Comparison of ENCODE assay signal across 14 cellular contexts in genomic region chr6:36757206-36757605, GRCh38. TPM values are rescaled to one million over a fixed set of nuclear protein-coding genes. Genes with fewer than 3 reads are reported as not detected.
A peak's percentile ranks its signal among the peaks of the same experiment; 100 is the strongest.
DNase-seq lines count a peak whose midpoint lies in the region; ATAC-seq, FAIRE-seq and TF ChIP-seq lines count a peak whose summit lies in the region.
"Had no signal": no experiment of that assay in that cellular context is flagged by ENCODE, and none has a peak within 500 bp of the region (broad histone marks: within the 10 kb centered on the region; RNA-seq: fewer than 3 reads in every experiment).

No MANE protein-coding gene starts in this region.

- TF ChIP-seq EP300 in SK-N-SH (IDR thresholded peaks at IDR 0.05; ENCODE audit: borderline replicate concordance in 1 of 2, low read depth in 1 of 2, low read length in 1 of 2) = no peak

- H3K4me1 Mint-ChIP-seq in Calu3 (ENCODE audit: low read depth, unreplicated experiment) (peaks cover 70% of the 10 kb centered on the region), glutamatergic neuron (ENCODE audit: low read depth, unreplicated experiment) (peaks cover 9% of the 10 kb centered on the region)

- no peak overlapping the region for H3K4me3 ChIP-seq in SK-N-SH (ENCODE audit: low read depth in 2 of 2, low read length in 1 of 2)
- H3K4me3 ChIP-seq: prostate gland had no signal

- TF ChIP-seq RAD21 in SK-N-SH (IDR thresholded peaks at IDR 0.05; ENCODE audit: low read length) = no peak

- H3K79me2 ChIP-seq in SK-N-SH (ENCODE audit: insufficient read depth) = no peaks in the 10 kb centered on the region

- H3K4me3 Mint-ChIP-seq in Calu3 (ENCODE audit: low read depth, unreplicated experiment) = no peak overlapping the region
- no peak overlapping the region for H3K4me3 Mint-ChIP-seq in glutamatergic neuron (ENCODE audit: unreplicated experiment)

- H3K36me3 Mint-ChIP-seq in Calu3 (ENCODE audit: insufficient read depth, unreplicated experiment) (no peaks in the 10 kb centered on the region), glutamatergic neuron (ENCODE audit: unreplicated experiment) (no peaks in the 10 kb centered on the region)
- H3K36me3 Mint-ChIP-seq: activated naive CD8-positive, alpha-beta T cell treated with anti-CD3 and anti-CD28 coated beads, Interleukin-2, amount 10 ng/mL, durations not matched to agents 7 days and 5 days had no signal

- DNase-seq in Calu3 (no peak), GM19239 (ENCODE audit: insufficient read length, low spot score) (peak; percentile 38), T-helper 22 cell (ENCODE audit: low read depth) (peak; percentile 21), glutamatergic neuron (no peak), NCI-H748 (lab: John Stamatoyannopoulos, UW; ENCODE audit: unreplicated experiment) (no peak), omental fat pad (ENCODE audit: low spot score) (no peak), mesenteric fat pad (ENCODE audit: low spot score) (no peak), SK-N-SH (no peak)
- DNase-seq: activated naive CD8-positive, alpha-beta T cell treated with anti-CD3 and anti-CD28 coated beads, Interleukin-2, amount 10 ng/mL, durations not matched to agents 7 days and 5 days; DMS 273 treated with DMSO at 0.1 percent for 48 hours; NCI-H1930 had no signal

- CTCF ChIA-PET in Calu3 (lab: Charles Lee) = interaction anchor here (1.0 kb wide), 1 partner anchor 142 kb away, joined by 3 read pairs; no protein-coding TSS in a partner anchor
- CTCF ChIA-PET in SK-N-SH (lab: Yijun Ruan, JAX) = interaction anchor here (0.7 to 10.9 kb wide), 5 partner anchors 8 to 140 kb away, joined by 3 to 111 read pairs (median 21); no protein-coding TSS in a partner anchor

- no peak for ATAC-seq in omental fat pad (ENCODE audit: low FRiP score)
- ATAC-seq: esophagus mucosa had no signal

- no peaks in the 10 kb centered on the region for H3K36me3 ChIP-seq in SK-N-SH (replicated peaks in 1 of 2; ENCODE audit: control insufficient read depth in 1 of 2, insufficient read depth in 2 of 2, low read length in 1 of 2)
- H3K36me3 ChIP-seq: prostate gland had no signal

- no peaks in the 10 kb centered on the region for H3K9me3 ChIP-seq in SK-N-SH
- H3K9me3 ChIP-seq: prostate gland had no signal

- no TSS peak for BruUV-seq in Calu3 (replicated peaks; lab: Mats Ljungman, UMichigan)

- peak overlapping the region; percentile 24 for H3K27ac Mint-ChIP-seq in Calu3 (ENCODE audit: unreplicated experiment)
- H3K27ac Mint-ChIP-seq in glutamatergic neuron (ENCODE audit: unreplicated experiment) = peak overlapping the region; percentile 6

- POLR2A ChIA-PET in SK-N-SH (lab: Yijun Ruan, JAX) = no interaction called here

- H3K27ac ChIP-seq in SK-N-SH (ENCODE audit: low read depth in 2 of 2, low read length in 1 of 2) = no peak overlapping the region
- H3K27ac ChIP-seq: prostate gland had no signal

- H4K20me1 ChIP-seq in SK-N-SH (ENCODE audit: insufficient read depth) = no peaks in the 10 kb centered on the region

- no peak for TF ChIP-seq CTCF in Calu3 (IDR thresholded peaks at IDR 0.05; ENCODE audit: unreplicated experiment)
- TF ChIP-seq CTCF in glutamatergic neuron (IDR thresholded peaks at IDR 0.05; ENCODE audit: partially characterized antibody, unreplicated experiment) = no peak
- no peak for TF ChIP-seq CTCF in omental fat pad (IDR thresholded peaks at IDR 0.05)
- no peak for TF ChIP-seq CTCF in SK-N-SH (IDR thresholded peaks at IDR 0.05)

- no peak overlapping the region for H3K4me2 ChIP-seq in SK-N-SH

- no peak overlapping the region for H3K9ac ChIP-seq in SK-N-SH

- H3K27me3 Mint-ChIP-seq in Calu3 (ENCODE audit: unreplicated experiment) = no peaks in the 10 kb centered on the region
- no peaks in the 10 kb centered on the region for H3K27me3 Mint-ChIP-seq in glutamatergic neuron (ENCODE audit: unreplicated experiment)
- H3K27me3 Mint-ChIP-seq: activated naive CD8-positive, alpha-beta T cell treated with anti-CD3 and anti-CD28 coated beads, Interleukin-2, amount 10 ng/mL, durations not matched to agents 7 days and 5 days had no signal

- intact Hi-C loops in Calu3 (cut with micrococcal nuclease; ENCODE audit: unreplicated experiment) = no loop called here

- H3K9me3 Mint-ChIP-seq in Calu3 (ENCODE audit: low read depth, unreplicated experiment) = no peaks in the 10 kb centered on the region
- no peaks in the 10 kb centered on the region for H3K9me3 Mint-ChIP-seq in glutamatergic neuron (ENCODE audit: unreplicated experiment)
- H3K9me3 Mint-ChIP-seq: activated naive CD8-positive, alpha-beta T cell treated with anti-CD3 and anti-CD28 coated beads, Interleukin-2, amount 10 ng/mL, durations not matched to agents 7 days and 5 days had no signal

- no peak for FAIRE-seq in GM19239 (lab: Jason Lieb, UNC)
- FAIRE-seq: keratinocyte had no signal

- no peak overlapping the region for H2AFZ ChIP-seq in SK-N-SH (ENCODE audit: low read depth)

- H3K27me3 ChIP-seq in SK-N-SH (ENCODE audit: insufficient read depth) = no peaks in the 10 kb centered on the region

- H3K4me1 ChIP-seq in SK-N-SH (ENCODE audit: control insufficient read depth in 1 of 2, insufficient read depth in 2 of 2, low read depth in 1 of 2, low read length in 1 of 2) = peaks cover 0 to 24% of the 10 kb centered on the region in 2 experiments; a peak in 2 of 4 replicates
- H3K4me1 ChIP-seq: prostate gland had no signal

- WGBS in SK-N-SH (ENCODE audit: low lambda C conversion rate) = 84% methylated on average over 4 of the region's 4 CpGs

- no peaks in the 10 kb centered on the region for H3F3A ChIP-seq in SK-N-SH (replicated peaks; ENCODE audit: insufficient read depth)

- H3K9me2 ChIP-seq in SK-N-SH = no peaks in the 10 kb centered on the region

TF ChIP-seq in SK-N-SH, 30 proteins besides CTCF, POLR2A, EP300 and RAD21:
- no peak for TF ChIP-seq TEAD4 (IDR thresholded peaks at IDR 0.05; ENCODE audit: borderline replicate concordance, insufficient read depth)
- TF ChIP-seq JUND (IDR thresholded peaks at IDR 0.05) = no peak
- no peak for TF ChIP-seq REST (IDR thresholded peaks at IDR 0.05; ENCODE audit: low read depth, low read length)
- no peak for TF ChIP-seq RFX5 (IDR thresholded peaks at IDR 0.05; ENCODE audit: low read length)
- TF ChIP-seq USF2 (IDR thresholded peaks at IDR 0.05; ENCODE audit: borderline replicate concordance, low read depth, low read length) = no peak
- TF ChIP-seq FOSL2 (IDR thresholded peaks at IDR 0.05; ENCODE audit: borderline replicate concordance, low read depth) = no peak
- TF ChIP-seq NRF1 (IDR thresholded peaks at IDR 0.05; ENCODE audit: low read depth, low read length) = no peak

RNA-seq across cellular contexts. Expression of gene RAB44, which starts 59.6 kb away (rescaled TPM):
- not detected in 2 replicates for total RNA-seq in Calu3 (2022)
- not detected for total RNA-seq in glutamatergic neuron (ENCODE audit: unreplicated experiment)
- 1 to 10 TPM in 1 of 4 donors, under 1 TPM in 3; 0.19 to 2.4 (median 0.43) TPM for total RNA-seq in omental fat pad
- total RNA-seq in mesenteric fat pad = 0.35 TPM
- 0.10 and 0.12 TPM in 2 replicates for polyA plus RNA-seq in SK-N-SH (2012; rRNA removed)
- polyA plus RNA-seq in SK-N-SH (2012; cell fraction: cytosol; rRNA removed) = 0.01 TPM in 2 replicates
- 0.70 and 0.83 TPM in 2 replicates for polyA plus RNA-seq in SK-N-SH (2012; cell fraction: nucleus; rRNA removed)
- total RNA-seq: activated naive CD8-positive, alpha-beta T cell treated with anti-CD3 and anti-CD28 coated beads, Interleukin-2, amount 10 ng/mL, durations not matched to agents 7 days and 5 days had no signal

Comparison
In these comparisons a context has a peak if more than half of its experiments do, and no peak if none do; other contexts are left out.
1. DNase-seq: peak in GM19239 (single experiment) and T-helper 22 cell (single experiment); none in Calu3 (single experiment), glutamatergic neuron (single experiment), NCI-H748 (single experiment), omental fat pad (single experiment), mesenteric fat pad (single experiment) and SK-N-SH (single experiment).